In genomic region chr17:28189667-28190066, GRCh38 we compare ENCODE assay signal across 1 cellular context.
TF ChIP-seq lines count a peak whose summit lies in the region.

No MANE protein-coding gene starts in this region.

TF ChIP-seq in K562, 482 proteins besides CTCF, POLR2A, EP300 and RAD21 (continued from another document and continues in another):
- TF ChIP-seq E4F1 (CRISPR knock-in tag; IDR thresholded peaks at IDR 0.05; ENCODE audit: borderline replicate concordance) = no peak
- TF ChIP-seq GMEB1 (CRISPR knock-in tag; IDR thresholded peaks at IDR 0.05) = no peak
- no peak for TF ChIP-seq DDX20 (tag; IDR thresholded peaks at IDR 0.05; ENCODE audit: low read depth)
- no peak for TF ChIP-seq SAFB2 (IDR thresholded peaks at IDR 0.05; ENCODE audit: borderline replicate concordance, low read depth, low read length, severe bottlenecking)
- no peak for TF ChIP-seq TAF1 (IDR thresholded peaks at IDR 0.05; ENCODE audit: control insufficient read depth, extremely low read depth, insufficient read depth, low read length, severe bottlenecking)
- TF ChIP-seq ZNF407 (IDR thresholded peaks at IDR 0.05; ENCODE audit: low read depth) = no peak
- no peak for TF ChIP-seq KLF1 (tag; IDR thresholded peaks at IDR 0.05)
- TF ChIP-seq ZNF696 (CRISPR knock-in tag; conservative IDR thresholded peaks at IDR 0.05) = no peak
- no peak for TF ChIP-seq GTF2F1 (IDR thresholded peaks at IDR 0.05; ENCODE audit: low read depth, low read length)
- no peak for TF ChIP-seq ZNF239 (CRISPR knock-in tag; IDR thresholded peaks at IDR 0.05)
- no peak for TF ChIP-seq CSDE1 (IDR thresholded peaks at IDR 0.05)
- TF ChIP-seq TARDBP (IDR thresholded peaks at IDR 0.05) = no peak
- no peak for TF ChIP-seq ZBTB7A (IDR thresholded peaks at IDR 0.05; ENCODE audit: borderline replicate concordance, control insufficient read depth, low read depth, low read length)
- no peak for TF ChIP-seq ZNF740 (CRISPR knock-in tag; IDR thresholded peaks at IDR 0.05)
- no peak for TF ChIP-seq ZNF740 (tag; IDR thresholded peaks at IDR 0.05)
- no peak for TF ChIP-seq DIDO1 (tag; IDR thresholded peaks at IDR 0.05; ENCODE audit: low read depth)
- no peak for TF ChIP-seq ZKSCAN1 (IDR thresholded peaks at IDR 0.05; ENCODE audit: low read depth, low read length)
- no peak for TF ChIP-seq RNF2 (IDR thresholded peaks at IDR 0.05)
- no peak for TF ChIP-seq CREB5 (CRISPR knock-in tag; IDR thresholded peaks at IDR 0.05)
- TF ChIP-seq SMARCC2 (IDR thresholded peaks at IDR 0.05; ENCODE audit: low read depth) = peak; percentile 82
- no peak for TF ChIP-seq KLF13 (tag; IDR thresholded peaks at IDR 0.05; ENCODE audit: borderline replicate concordance, low read depth)
- no peak for TF ChIP-seq SMAD4 (CRISPR knock-in tag; conservative IDR thresholded peaks at IDR 0.05)
- TF ChIP-seq SIX5 (IDR thresholded peaks at IDR 0.05; ENCODE audit: borderline replicate concordance in 1 of 2, insufficient read depth in 1 of 2, low read depth in 1 of 2, low read length in 2 of 2) = no peak
- TF ChIP-seq NCOR1 (IDR thresholded peaks at IDR 0.05) = peak; percentile 77
- TF ChIP-seq FOXJ2 (tag; IDR thresholded peaks at IDR 0.05) = 0 out of 2 replicates have a peak, but pooled peaks have one; percentile 50
- TF ChIP-seq TCF7 (IDR thresholded peaks at IDR 0.05; ENCODE audit: borderline replicate concordance) = no peak
- TF ChIP-seq TOE1 (IDR thresholded peaks at IDR 0.05; ENCODE audit: borderline replicate concordance) = no peak
- TF ChIP-seq TOE1 (CRISPR knock-in tag; IDR thresholded peaks at IDR 0.05; ENCODE audit: borderline replicate concordance, low read depth) = no peak
- TF ChIP-seq CBFB (CRISPR knock-in tag; IDR thresholded peaks at IDR 0.05) = no peak
- no peak for TF ChIP-seq ZNF512 (tag; IDR thresholded peaks at IDR 0.05)
- no peak for TF ChIP-seq RB1 (IDR thresholded peaks at IDR 0.05; ENCODE audit: low read depth)
- TF ChIP-seq U2AF2 (optimal IDR thresholded peaks at IDR 0.05; ENCODE audit: low read depth, low read length) = no peak
- TF ChIP-seq WHSC1 (IDR thresholded peaks at IDR 0.05; ENCODE audit: low read length) = no peak
- TF ChIP-seq TEAD4 (IDR thresholded peaks at IDR 0.05; ENCODE audit: low read length) = peak; percentile 89
- TF ChIP-seq TEAD4 (CRISPR knock-in tag; IDR thresholded peaks at IDR 0.05; ENCODE audit: borderline replicate concordance) = no peak
- TF ChIP-seq PCBP2 (IDR thresholded peaks at IDR 0.05; ENCODE audit: low read depth, low read length, poor library complexity, severe bottlenecking) = no peak
- TF ChIP-seq TCF3 (CRISPR knock-in tag; IDR thresholded peaks at IDR 0.05) = peak; percentile 43
- no peak for TF ChIP-seq FOXK1 (CRISPR knock-in tag; IDR thresholded peaks at IDR 0.05; ENCODE audit: borderline replicate concordance)
- no peak for TF ChIP-seq SMAD3 (CRISPR knock-in tag; conservative IDR thresholded peaks at IDR 0.05)
- TF ChIP-seq ARID1B (IDR thresholded peaks at IDR 0.05) = peak; percentile 94
- TF ChIP-seq EWSR1 (IDR thresholded peaks at IDR 0.05; ENCODE audit: borderline replicate concordance, low read depth, partially characterized antibody) = no peak
- TF ChIP-seq ZBTB5 (IDR thresholded peaks at IDR 0.05) = no peak
- no peak for TF ChIP-seq CBX1 (IDR thresholded peaks at IDR 0.05; ENCODE audit: low read depth)
- TF ChIP-seq STAT5A (IDR thresholded peaks at IDR 0.05; ENCODE audit: borderline replicate concordance, low read length) = peak; percentile 29; the same call in 1 of the 2 replicates
- no peak for TF ChIP-seq PHF8 (IDR thresholded peaks at IDR 0.05; ENCODE audit: borderline replicate concordance, low read length)
- no peak for TF ChIP-seq IFI16 (CRISPR knock-in tag; IDR thresholded peaks at IDR 0.05)
- TF ChIP-seq PYGO2 (tag; IDR thresholded peaks at IDR 0.05) = no peak
- TF ChIP-seq MLLT1 (IDR thresholded peaks at IDR 0.05) = no peak
- no peak for TF ChIP-seq SMAD2 (IDR thresholded peaks at IDR 0.05; ENCODE audit: low read depth, low read length)
- no peak for TF ChIP-seq BDP1 (IDR thresholded peaks at IDR 0.05; ENCODE audit: insufficient read depth, insufficient read length)
- no peak for TF ChIP-seq CBX2 (IDR thresholded peaks at IDR 0.05; ENCODE audit: insufficient read depth, low read length, poor library complexity, severe bottlenecking)
